20 cellular contexts compared by ENCODE assay signal in genomic region chr13:50200562-50200961, GRCh38.
"Had no signal": no experiment of that assay in that cellular context is flagged by ENCODE, and none has a peak within 500 bp of the region (broad histone marks: within the 10 kb centered on the region; RNA-seq: fewer than 3 reads in every experiment).

No MANE protein-coding gene starts in this region.

- H3K36me3 ChIP-seq: brain microvascular endothelial cell, gastrocnemius medialis, upper lobe of left lung had no signal

- H3K9me3 ChIP-seq: gastrocnemius medialis, mucosa of descending colon, upper lobe of left lung had no signal

- DNase-seq: activated CD4-positive, alpha-beta T cell treated with anti-CD3 and anti-CD28 coated beads, Interleukin-2, amount 10 ng/mL, durations not matched to agents 24 days and 14 days; activated CD4-positive, CD25-positive, alpha-beta regulatory T cell; activated CD8-positive, alpha-beta memory T cell treated with anti-CD3 and anti-CD28 coated beads, Interleukin-2, amount 50 U/mL, for 48 hours; activated CD8-positive, alpha-beta T cell treated with anti-CD3 and anti-CD28 coated beads, Interleukin-2, amount 10 ng/mL, durations not matched to agents 7 days and 5 days; activated gamma-delta T cell treated with Interleukin-2 at 50 U/mL for 16 hours; brain microvascular endothelial cell; dorsolateral prefrontal cortex; endodermal cell; erythroblast; gastrocnemius medialis; mammary epithelial cell; mucosa of descending colon; naive thymus-derived CD4-positive, alpha-beta T cell; small intestine; stimulated activated CD4-positive, alpha-beta T cell treated with anti-CD3 and anti-CD28 coated beads, Interleukin-4, amount 100 ng/mL, for 4 hours; stimulated activated CD8-positive, alpha-beta memory T cell treated with anti-CD3 and anti-CD28 coated beads, Interleukin-4, amount 100 ng/mL, for 48 hours; stimulated activated naive CD8-positive, alpha-beta T cell treated with anti-CD3 and anti-CD28 coated beads, Interleukin-15, Interleukin-2, amounts not matched to agents 100 U/mL and 50 U/mL, for 24 hours; T-helper 2 cell; upper lobe of left lung had no signal

- H3K27me3 ChIP-seq: brain microvascular endothelial cell, dorsolateral prefrontal cortex, gastrocnemius medialis, upper lobe of left lung had no signal

- ATAC-seq: activated CD8-positive, alpha-beta T cell treated with anti-CD3 and anti-CD28 coated beads, Interleukin-2, amount 10 ng/mL, durations not matched to agents 7 days and 5 days; gastrocnemius medialis; naive thymus-derived CD4-positive, alpha-beta T cell; stimulated activated naive CD8-positive, alpha-beta T cell treated with anti-CD3 and anti-CD28 coated beads, Interleukin-15, Interleukin-2, amounts not matched to agents 100 U/mL and 50 U/mL, for 24 hours had no signal

- H3K4me3 ChIP-seq: dorsolateral prefrontal cortex, gastrocnemius medialis, mucosa of descending colon, upper lobe of left lung had no signal

- H3K27ac ChIP-seq: brain microvascular endothelial cell, gastrocnemius medialis, upper lobe of left lung had no signal

- FAIRE-seq: small intestine, TTC549 had no signal

- H3K4me1 ChIP-seq: gastrocnemius medialis had no signal
